ENCODE assay signal across 1 cellular context in the genomic region with DNA sequence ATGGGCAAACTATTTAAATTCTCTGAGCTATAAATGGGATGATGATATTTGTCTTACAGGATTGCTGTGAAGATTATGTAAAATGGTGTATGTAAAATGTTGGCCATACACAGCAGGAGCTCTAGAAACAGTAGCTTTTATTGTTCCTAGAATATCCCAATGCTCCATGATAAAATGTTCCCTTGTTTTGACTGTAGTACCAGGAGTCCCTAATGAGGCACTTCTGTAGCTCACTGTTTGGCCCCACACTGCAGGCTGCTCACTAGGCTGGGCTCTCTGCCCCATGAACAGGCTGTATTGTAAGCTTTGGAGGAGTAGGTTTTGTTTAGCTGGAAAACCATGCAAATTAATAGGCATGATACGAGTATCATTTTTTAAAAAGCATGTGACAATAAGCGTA.
TF ChIP-seq lines count a peak whose summit lies in the region.

No MANE protein-coding gene starts in this region.

TF ChIP-seq in HepG2, 621 proteins besides CTCF, POLR2A, EP300 and RAD21:
- TF ChIP-seq, protein P1, sequence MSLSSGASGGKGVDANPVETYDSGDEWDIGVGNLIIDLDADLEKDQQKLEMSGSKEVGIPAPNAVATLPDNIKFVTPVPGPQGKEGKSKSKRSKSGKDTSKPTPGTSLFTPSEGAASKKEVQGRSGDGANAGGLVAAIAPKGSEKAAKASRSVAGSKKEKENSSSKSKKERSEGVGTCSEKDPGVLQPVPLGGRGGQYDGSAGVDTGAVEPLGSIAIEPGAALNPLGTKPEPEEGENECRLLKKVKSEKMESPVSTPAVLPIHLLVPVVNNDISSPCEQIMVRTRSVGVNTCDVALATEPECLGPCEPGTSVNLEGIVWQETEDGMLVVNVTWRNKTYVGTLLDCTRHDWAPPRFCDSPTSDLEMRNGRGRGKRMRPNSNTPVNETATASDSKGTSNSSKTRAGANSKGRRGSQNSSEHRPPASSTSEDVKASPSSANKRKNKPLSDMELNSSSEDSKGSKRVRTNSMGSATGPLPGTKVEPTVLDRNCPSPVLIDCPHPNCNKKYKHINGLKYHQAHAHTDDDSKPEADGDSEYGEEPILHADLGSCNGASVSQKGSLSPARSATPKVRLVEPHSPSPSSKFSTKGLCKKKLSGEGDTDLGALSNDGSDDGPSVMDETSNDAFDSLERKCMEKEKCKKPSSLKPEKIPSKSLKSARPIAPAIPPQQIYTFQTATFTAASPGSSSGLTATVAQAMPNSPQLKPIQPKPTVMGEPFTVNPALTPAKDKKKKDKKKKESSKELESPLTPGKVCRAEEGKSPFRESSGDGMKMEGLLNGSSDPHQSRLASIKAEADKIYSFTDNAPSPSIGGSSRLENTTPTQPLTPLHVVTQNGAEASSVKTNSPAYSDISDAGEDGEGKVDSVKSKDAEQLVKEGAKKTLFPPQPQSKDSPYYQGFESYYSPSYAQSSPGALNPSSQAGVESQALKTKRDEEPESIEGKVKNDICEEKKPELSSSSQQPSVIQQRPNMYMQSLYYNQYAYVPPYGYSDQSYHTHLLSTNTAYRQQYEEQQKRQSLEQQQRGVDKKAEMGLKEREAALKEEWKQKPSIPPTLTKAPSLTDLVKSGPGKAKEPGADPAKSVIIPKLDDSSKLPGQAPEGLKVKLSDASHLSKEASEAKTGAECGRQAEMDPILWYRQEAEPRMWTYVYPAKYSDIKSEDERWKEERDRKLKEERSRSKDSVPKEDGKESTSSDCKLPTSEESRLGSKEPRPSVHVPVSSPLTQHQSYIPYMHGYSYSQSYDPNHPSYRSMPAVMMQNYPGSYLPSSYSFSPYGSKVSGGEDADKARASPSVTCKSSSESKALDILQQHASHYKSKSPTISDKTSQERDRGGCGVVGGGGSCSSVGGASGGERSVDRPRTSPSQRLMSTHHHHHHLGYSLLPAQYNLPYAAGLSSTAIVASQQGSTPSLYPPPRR (CRISPR knock-in tag; IDR thresholded peaks at IDR 0.05; ENCODE audit: borderline replicate concordance) = 0 out of 2 replicates have a peak, but pooled peaks have one; percentile 4
- TF ChIP-seq DNMT1 (CRISPR knock-in tag; IDR thresholded peaks at IDR 0.05) = no peak
